Comparison of ENCODE assay signal across 1 cellular context in genomic region chr3:37861540-37862051, GRCh38.
TF ChIP-seq lines count a peak whose summit lies in the region.

Gene CTDSPL, plus strand, starts transcription at chr3:37861880. Its CDS starts 320 bp downstream, at chr3:37862200.

TF ChIP-seq in HepG2, 621 proteins besides CTCF, POLR2A, EP300 and RAD21 (continued from another document):
- no peak for TF ChIP-seq JUNB (CRISPR knock-in tag; IDR thresholded peaks at IDR 0.05; ENCODE audit: borderline replicate concordance)
